Comparison of ENCODE assay signal across 10 cellular contexts in the genomic region with DNA sequence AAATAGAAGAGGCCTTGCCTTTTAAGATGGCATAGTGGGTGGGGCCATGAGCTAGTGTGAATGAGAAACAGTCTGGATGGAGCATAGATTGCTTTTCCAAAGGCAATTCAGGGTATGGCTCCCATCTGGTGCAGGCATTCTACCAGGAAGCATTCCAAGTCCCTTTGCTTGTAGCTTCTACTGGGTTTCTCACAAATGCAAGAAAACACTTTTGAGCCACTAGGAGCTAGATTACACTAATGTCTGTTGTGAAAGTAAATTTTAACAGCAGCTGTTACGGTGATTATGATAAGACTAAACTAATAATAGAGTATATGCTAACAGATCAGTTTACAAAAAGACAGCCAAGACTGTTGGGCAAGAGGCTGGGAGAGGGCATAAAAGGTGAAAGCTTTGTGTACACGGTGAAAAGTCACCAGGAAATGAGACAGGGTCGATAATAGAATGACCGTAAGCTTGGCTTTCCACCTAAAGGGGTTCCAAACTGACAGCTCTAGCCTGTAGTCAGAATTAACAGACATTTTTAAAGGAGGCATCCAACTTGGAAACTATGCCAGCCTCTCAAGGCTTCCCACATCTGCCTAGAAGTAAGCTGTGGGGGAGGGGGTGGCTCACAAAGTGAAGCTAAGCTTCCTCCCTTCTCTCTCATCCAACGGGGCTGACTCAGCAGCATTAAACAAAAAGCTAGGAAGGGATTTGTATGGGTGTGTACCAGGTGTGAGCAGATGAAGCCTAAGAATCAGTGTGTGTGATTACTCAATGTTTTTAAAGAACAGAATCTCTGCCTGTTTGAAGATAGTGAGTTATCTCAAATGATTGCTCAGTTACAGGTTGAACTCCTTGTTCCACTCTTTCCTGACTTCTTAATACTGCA.
DNase-seq lines count a peak whose midpoint lies in the region; ATAC-seq, FAIRE-seq and TF ChIP-seq lines count a peak whose summit lies in the region.
"Had no signal": no experiment of that assay in that cellular context is flagged by ENCODE, and none has a peak within 500 bp of the region (broad histone marks: within the 10 kb centered on the region; RNA-seq: fewer than 3 reads in every experiment).

No MANE protein-coding gene starts in this region.

- H3K27ac ChIP-seq in breast epithelium (peak overlapping the region; percentile 41 to 76), liver (ENCODE audit: low read depth in 1 of 2, low read length in 2 of 2) (peak overlapping the region; percentile 35 to 36)
- H3K27ac ChIP-seq in CD8-positive, alpha-beta T cell (ENCODE audit: low read depth, low read length) = no peak overlapping the region
- H3K27ac ChIP-seq: BLaER1 had no signal

- POLR2A ChIA-PET in CD8-positive, alpha-beta T cell (lab: Charles Lee) = no interaction called here

- WGBS in liver = 11% methylated on average over 5 of the region's 5 CpGs

- no peak overlapping the region for H3K27ac Mint-ChIP-seq in natural killer cell treated with Interleukin-12 subunit alpha and Interleukin-12 subunit beta and Interleukin-15 and Interleukin-18, amount 100 ng/mL, for 72 hours
- no peak overlapping the region for H3K27ac Mint-ChIP-seq in CD8-positive, alpha-beta T cell

- no peaks in the 10 kb centered on the region for H3K4me1 Mint-ChIP-seq in natural killer cell treated with Interleukin-12 subunit alpha and Interleukin-12 subunit beta and Interleukin-15 and Interleukin-18, amount 100 ng/mL, for 72 hours (ENCODE audit: low read depth in 2 of 2)
- H3K4me1 Mint-ChIP-seq in CD8-positive, alpha-beta T cell (ENCODE audit: low read depth) = no peaks in the 10 kb centered on the region
- H3K4me1 Mint-ChIP-seq: naive B cell had no signal

- H3K36me3 Mint-ChIP-seq in natural killer cell treated with Interleukin-12 subunit alpha and Interleukin-12 subunit beta and Interleukin-15 and Interleukin-18, amount 100 ng/mL, for 72 hours = peaks cover 8% of the 10 kb centered on the region
- peaks cover 3% of the 10 kb centered on the region for H3K36me3 Mint-ChIP-seq in CD8-positive, alpha-beta T cell

- no peak for TF ChIP-seq CTCF in breast epithelium (IDR thresholded peaks at IDR 0.05)
- no peak for TF ChIP-seq CTCF in liver (IDR thresholded peaks at IDR 0.05; ENCODE audit: low read depth, low read length, missing input control)
- TF ChIP-seq CTCF in CD8-positive, alpha-beta T cell (IDR thresholded peaks at IDR 0.05) = no peak

- DNase-seq in Right ventricle myocardium inferior (ENCODE audit: missing footprints) (no peak), cardiac septum (ENCODE audit: low spot score) (no peak), breast epithelium (ENCODE audit: low spot score in 2 of 2) (no peak), T-helper 9 cell (no peak), RCC 7860 (ENCODE audit: low spot score) (no peak)
- DNase-seq in natural killer cell treated with Interleukin-12 subunit alpha and Interleukin-12 subunit beta and Interleukin-15 and Interleukin-18, amount 100 ng/mL, for 72 hours (ENCODE audit: low spot score) = no peak
- no peak for DNase-seq in CD8-positive, alpha-beta T cell
- DNase-seq: naive B cell had no signal

- FAIRE-seq in RCC 7860 (lab: Jason Lieb, UNC) = no peak

- H3K4me3 ChIP-seq in breast epithelium (peak overlapping the region in 1 of 3 donors; percentile 36), liver (ENCODE audit: low read depth in 1 of 3, low read length in 3 of 3) (no peak overlapping the region)
- no peak overlapping the region for H3K4me3 ChIP-seq in CD8-positive, alpha-beta T cell (ENCODE audit: low read depth, low read length)
- H3K4me3 ChIP-seq: BLaER1 had no signal

- no peaks in the 10 kb centered on the region for H3K27me3 ChIP-seq in breast epithelium
- H3K27me3 ChIP-seq in liver (ENCODE audit: control insufficient read depth in 4 of 4, insufficient read depth in 4 of 4, low read length in 3 of 4) = peaks cover 0 to 13% (median 2%) of the 10 kb centered on the region in 4 donors
- no peaks in the 10 kb centered on the region for H3K27me3 ChIP-seq in CD8-positive, alpha-beta T cell (ENCODE audit: insufficient read depth, low read length)
- H3K27me3 ChIP-seq: BLaER1 had no signal

- CTCF ChIA-PET in CD8-positive, alpha-beta T cell (lab: Charles Lee) = interaction anchor here (0.7 to 1.4 kb wide), 2 partner anchors 69 to 99 kb away, joined by 3 to 4 read pairs; no protein-coding TSS in a partner anchor

- no peaks in the 10 kb centered on the region for H3K36me3 ChIP-seq in breast epithelium
- no peaks in the 10 kb centered on the region for H3K36me3 ChIP-seq in liver (ENCODE audit: control insufficient read depth in 4 of 4, insufficient read depth in 3 of 4, low read depth in 1 of 4, low read length in 3 of 4)
- no peaks in the 10 kb centered on the region for H3K36me3 ChIP-seq in CD8-positive, alpha-beta T cell (ENCODE audit: insufficient read depth, low read length)
- H3K36me3 ChIP-seq: BLaER1 had no signal

- ATAC-seq in Right ventricle myocardium inferior = peak; percentile 89
- no peak for ATAC-seq in natural killer cell treated with Interleukin-12 subunit alpha and Interleukin-12 subunit beta and Interleukin-15 and Interleukin-18, amount 100 ng/mL, for 72 hours
- ATAC-seq in CD8-positive, alpha-beta T cell = no peak

- peaks cover 5 to 9% of the 10 kb centered on the region in 2 donors for H3K9me3 ChIP-seq in breast epithelium
- H3K9me3 ChIP-seq in liver (ENCODE audit: control insufficient read depth in 4 of 4, low read length in 3 of 4) = peaks cover 0 to 5% (median 4%) of the 10 kb centered on the region in 4 donors
- H3K9me3 ChIP-seq in CD8-positive, alpha-beta T cell (ENCODE audit: low read length) = peaks cover 5% of the 10 kb centered on the region

- H3K9me3 Mint-ChIP-seq in natural killer cell treated with Interleukin-12 subunit alpha and Interleukin-12 subunit beta and Interleukin-15 and Interleukin-18, amount 100 ng/mL, for 72 hours = peaks cover 10% of the 10 kb centered on the region
- H3K9me3 Mint-ChIP-seq in CD8-positive, alpha-beta T cell = peaks cover 14% of the 10 kb centered on the region

- no peaks in the 10 kb centered on the region for H3K27me3 Mint-ChIP-seq in natural killer cell treated with Interleukin-12 subunit alpha and Interleukin-12 subunit beta and Interleukin-15 and Interleukin-18, amount 100 ng/mL, for 72 hours
- H3K27me3 Mint-ChIP-seq in CD8-positive, alpha-beta T cell (ENCODE audit: low read depth) = no peaks in the 10 kb centered on the region
- H3K27me3 Mint-ChIP-seq: naive B cell had no signal

- TF ChIP-seq RAD21 in liver (IDR thresholded peaks at IDR 0.05) = peak in 1 of 2 donors; percentile 41

- H3K9ac ChIP-seq in liver (ENCODE audit: low read depth in 1 of 2, low read length in 2 of 2) = no peak overlapping the region
- H3K9ac ChIP-seq: BLaER1 had no signal

- no peak overlapping the region for H3K4me3 Mint-ChIP-seq in natural killer cell treated with Interleukin-12 subunit alpha and Interleukin-12 subunit beta and Interleukin-15 and Interleukin-18, amount 100 ng/mL, for 72 hours
- no peak overlapping the region for H3K4me3 Mint-ChIP-seq in CD8-positive, alpha-beta T cell
- H3K4me3 Mint-ChIP-seq: naive B cell had no signal

- H3K4me1 ChIP-seq in breast epithelium (no peaks in the 10 kb centered on the region), liver (ENCODE audit: control insufficient read depth in 4 of 4, insufficient read depth in 4 of 4, low read length in 3 of 4) (peaks cover 0 to 13% (median 11%) of the 10 kb centered on the region in 4 donors)
- no peaks in the 10 kb centered on the region for H3K4me1 ChIP-seq in CD8-positive, alpha-beta T cell (ENCODE audit: insufficient read depth, low read length)
- H3K4me1 ChIP-seq: BLaER1 had no signal

- TF ChIP-seq POLR2A in breast epithelium (IDR thresholded peaks at IDR 0.05) = no peak

- intact Hi-C loops in Right ventricle myocardium inferior (cut with DNase I) = loop anchor here (1.0 to 5.0 kb wide), 2 partner anchors 62 to 87 kb away; no protein-coding TSS in a partner anchor
- intact Hi-C loops in cardiac septum (cut with DNase I) = loop anchor here (5.0 kb wide), 1 partner anchor 82 kb away; no protein-coding TSS in a partner anchor
- intact Hi-C loops in breast epithelium (cut with DNase I; ENCODE audit: low total_unique reads) = no loop called here
- intact Hi-C loops in CD8-positive, alpha-beta T cell (cut with DNase I, micrococcal nuclease) = no loop called here

TF ChIP-seq in liver, 16 proteins besides CTCF, POLR2A, EP300 and RAD21 (continues in another document):
- TF ChIP-seq HNF4A (conservative IDR thresholded peaks at IDR 0.05) (peak; percentile 57 to 75), GABPA (IDR thresholded peaks at IDR 0.05 in 1 of 2, conservative IDR thresholded peaks at IDR 0.05 in 1 of 2) (no peak), HNF4G (IDR thresholded peaks at IDR 0.05) (no peak), JUND (IDR thresholded peaks at IDR 0.05) (peak in 1 of 2 donors; percentile 74), SP1 (IDR thresholded peaks at IDR 0.05) (peak; percentile 79), TAF1 (conservative IDR thresholded peaks at IDR 0.05) (no peak), RXRA (IDR thresholded peaks at IDR 0.05) (peak; percentile 90 to 92), FOXA2 (IDR thresholded peaks at IDR 0.05) (peak; percentile 98), NR2F2 (IDR thresholded peaks at IDR 0.05) (peak; percentile 94), EGR1 (IDR thresholded peaks at IDR 0.05; ENCODE audit: low read depth in 2 of 2) (no peak)
- TF ChIP-seq, protein P1, sequence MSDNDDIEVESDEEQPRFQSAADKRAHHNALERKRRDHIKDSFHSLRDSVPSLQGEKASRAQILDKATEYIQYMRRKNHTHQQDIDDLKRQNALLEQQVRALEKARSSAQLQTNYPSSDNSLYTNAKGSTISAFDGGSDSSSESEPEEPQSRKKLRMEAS (IDR thresholded peaks at IDR 0.05) = peak; percentile 50
- TF ChIP-seq, protein P2, sequence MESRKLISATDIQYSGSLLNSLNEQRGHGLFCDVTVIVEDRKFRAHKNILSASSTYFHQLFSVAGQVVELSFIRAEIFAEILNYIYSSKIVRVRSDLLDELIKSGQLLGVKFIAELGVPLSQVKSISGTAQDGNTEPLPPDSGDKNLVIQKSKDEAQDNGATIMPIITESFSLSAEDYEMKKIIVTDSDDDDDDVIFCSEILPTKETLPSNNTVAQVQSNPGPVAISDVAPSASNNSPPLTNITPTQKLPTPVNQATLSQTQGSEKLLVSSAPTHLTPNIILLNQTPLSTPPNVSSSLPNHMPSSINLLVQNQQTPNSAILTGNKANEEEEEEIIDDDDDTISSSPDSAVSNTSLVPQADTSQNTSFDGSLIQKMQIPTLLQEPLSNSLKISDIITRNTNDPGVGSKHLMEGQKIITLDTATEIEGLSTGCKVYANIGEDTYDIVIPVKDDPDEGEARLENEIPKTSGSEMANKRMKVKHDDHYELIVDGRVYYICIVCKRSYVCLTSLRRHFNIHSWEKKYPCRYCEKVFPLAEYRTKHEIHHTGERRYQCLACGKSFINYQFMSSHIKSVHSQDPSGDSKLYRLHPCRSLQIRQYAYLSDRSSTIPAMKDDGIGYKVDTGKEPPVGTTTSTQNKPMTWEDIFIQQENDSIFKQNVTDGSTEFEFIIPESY (IDR thresholded peaks at IDR 0.05) = peak; percentile 43

Comparison
In these comparisons a context has a peak if more than half of its experiments do, and no peak if none do; other contexts are left out.
1. intact Hi-C loops: an anchor here in Right ventricle myocardium inferior (1.0 to 5.0 kb wide) and cardiac septum (5.0 kb wide); none called in breast epithelium and CD8-positive, alpha-beta T cell.